Comparison of ENCODE assay signal across 8 cellular contexts in the genomic region with DNA sequence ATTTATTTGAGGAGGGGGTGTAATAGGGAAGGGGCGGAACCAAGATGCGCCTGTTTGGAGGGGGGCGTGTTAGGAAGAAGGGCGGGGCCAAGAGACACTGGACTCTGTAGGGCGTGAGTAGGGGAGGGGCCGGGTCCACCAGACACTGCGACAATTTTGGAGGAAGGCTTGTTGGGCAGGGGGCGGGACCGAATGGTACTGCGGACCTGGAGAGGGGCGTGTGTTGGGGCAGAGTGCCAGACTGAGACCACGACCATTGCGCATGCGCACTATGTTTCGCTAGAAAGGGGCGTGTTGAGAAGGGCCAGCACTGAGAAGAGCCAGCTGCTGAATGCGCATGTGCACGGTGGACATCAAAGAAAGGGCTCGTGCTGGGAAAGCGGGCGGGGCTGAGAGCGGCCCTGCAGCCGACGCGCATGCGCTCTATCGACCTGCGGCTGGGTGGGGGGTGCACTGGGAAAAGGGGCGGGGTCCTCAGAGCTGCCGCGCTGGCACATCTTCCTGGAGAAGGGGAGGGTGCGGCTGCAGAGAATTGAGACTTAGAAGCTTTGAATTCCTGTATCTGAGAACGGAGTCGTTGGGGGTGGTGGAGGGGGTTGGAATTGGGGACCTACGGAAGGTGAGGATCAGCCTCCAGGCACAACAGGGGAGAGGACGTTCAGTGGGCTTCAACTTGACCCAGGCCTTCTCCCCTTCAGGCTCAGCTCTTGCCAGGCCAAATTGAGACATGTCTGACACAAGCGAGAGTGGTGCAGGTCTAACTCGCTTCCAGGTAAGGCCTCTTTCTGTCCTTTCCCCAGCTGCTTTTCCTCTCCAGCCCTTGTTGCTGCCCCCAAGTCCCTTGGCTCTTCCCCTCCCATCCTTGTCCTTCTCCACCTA. TPM values are rescaled to one million over a fixed set of nuclear protein-coding genes. Genes with fewer than 3 reads are reported as not detected.
DNase-seq lines count a peak whose midpoint lies in the region; ATAC-seq and TF ChIP-seq lines count a peak whose summit lies in the region.

No MANE protein-coding gene starts in this region.

- H3K4me1 ChIP-seq in ascending aorta (peaks cover 0 to 9% of the 10 kb centered on the region in 2 donors), right atrium auricular region (peaks cover 0 to 10% of the 10 kb centered on the region in 2 donors), prostate gland (replicated peaks) (no peaks in the 10 kb centered on the region), urinary bladder (ENCODE audit: insufficient read depth) (no peaks in the 10 kb centered on the region)

- peak; percentile 20 for TF ChIP-seq POLR2A in prostate gland (IDR thresholded peaks at IDR 0.05)

- peak overlapping the region; percentile 82 to 88 for H3K27ac ChIP-seq in ascending aorta
- peak overlapping the region; percentile 89 to 93 for H3K27ac ChIP-seq in right atrium auricular region
- H3K27ac ChIP-seq in prostate gland: peak overlapping the region; percentile 91 to 94
- peak overlapping the region; percentile 81 for H3K27ac ChIP-seq in urinary bladder (ENCODE audit: low read depth)

- peaks cover 27 to 38% of the 10 kb centered on the region in 2 donors for H3K36me3 ChIP-seq in ascending aorta
- peaks cover 33% of the 10 kb centered on the region for H3K36me3 ChIP-seq in right atrium auricular region
- H3K36me3 ChIP-seq in prostate gland: no peaks in the 10 kb centered on the region
- no peaks in the 10 kb centered on the region for H3K36me3 ChIP-seq in urinary bladder (ENCODE audit: insufficient read depth)

- 2% methylated on average over 36 of the region's 38 CpGs for WGBS in prostate gland
- 2% methylated on average over 38 of the region's 38 CpGs for WGBS in urinary bladder

- in situ Hi-C loops in GM13977 (cut with MboI; ENCODE audit: low pct_unique_long_range_greater_than_20kb, low sequenced_read_pairs, unreplicated experiment): loop anchor here (25.0 kb wide), 1 partner anchor 203 kb away; a partner anchor contains a TSS

- H3K4me3 ChIP-seq in ascending aorta (peak overlapping the region; percentile 56 to 66), right atrium auricular region (peak overlapping the region; percentile 66 to 81), prostate gland (peak overlapping the region; percentile 55 to 60), urinary bladder (ENCODE audit: low read depth, low read length) (peak overlapping the region; percentile 61)

- intact Hi-C loops in ascending aorta (cut with DNase I): loop anchor here (1.0 to 10.0 kb wide), 9 partner anchors 113 to 1722 kb away; a partner anchor contains a TSS
- intact Hi-C loops in prostate gland (cut with DNase I): loop anchor here (2.0 to 5.0 kb wide), 3 partner anchors 170 to 767 kb away; a partner anchor contains a TSS

- no peaks in the 10 kb centered on the region for H3K27me3 ChIP-seq in ascending aorta
- H3K27me3 ChIP-seq in right atrium auricular region: no peaks in the 10 kb centered on the region
- no peaks in the 10 kb centered on the region for H3K27me3 ChIP-seq in prostate gland (replicated peaks; ENCODE audit: insufficient read depth)

- ATAC-seq in HG02938 (IDR thresholded peaks at IDR 0.05; ENCODE audit: unreplicated experiment): peak; percentile 92

- H3K9me3 ChIP-seq in ascending aorta (no peaks in the 10 kb centered on the region), right atrium auricular region (no peaks in the 10 kb centered on the region), prostate gland (no peaks in the 10 kb centered on the region)

- TF ChIP-seq CTCF in GM13977 (IDR thresholded peaks at IDR 0.05; ENCODE audit: extremely low read depth, insufficient read depth, missing control alignments) (no peak), ascending aorta (IDR thresholded peaks at IDR 0.05) (no peak), right atrium auricular region (IDR thresholded peaks at IDR 0.05) (no peak), prostate gland (IDR thresholded peaks at IDR 0.05) (no peak)

- DNase-seq in GM13977 (ENCODE audit: low spot score) (peak; percentile 94), NCI-H1694 treated with DMSO at 0.1 percent for 48 hours (lab: John Stamatoyannopoulos, UW) (peak; percentile 95), T-helper 2 cell (peak; percentile 66 to 95 (median 85)), ascending aorta (ENCODE audit: low spot score in 2 of 2) (peak; percentile 84 to 95), right atrium auricular region (ENCODE audit: low spot score) (peak; percentile 92), prostate gland (ENCODE audit: low spot score) (peak; percentile 90)

RNA-seq across cellular contexts. Expression of a gene that starts 1.3 kb away (rescaled TPM):
- total RNA-seq in ascending aorta (187 TPM), right atrium auricular region (100 to 1,000 TPM; 124 to 131 TPM), prostate gland (100 to 1,000 TPM; 304 to 371 TPM), urinary bladder (339 TPM)
- polyA plus RNA-seq in urinary bladder: 180 TPM

RNA-seq across cellular contexts. Expression of a gene that starts 10.8 kb away (rescaled TPM):
- total RNA-seq in ascending aorta (not detected), right atrium auricular region (not detected), prostate gland (1 to 10 TPM; 1.0 to 3.7 TPM), urinary bladder (0.05 TPM)
- polyA plus RNA-seq in urinary bladder: 0.01 TPM

Comparison
In these comparisons a context has a peak if more than half of its experiments do, and no peak if none do; other contexts are left out.
1. Peak in every context shown above with its lines: DNase-seq, ATAC-seq, H3K4me3 ChIP-seq and H3K27ac ChIP-seq.